Comparison of ENCODE assay signal across 12 cellular contexts in the genomic region with DNA sequence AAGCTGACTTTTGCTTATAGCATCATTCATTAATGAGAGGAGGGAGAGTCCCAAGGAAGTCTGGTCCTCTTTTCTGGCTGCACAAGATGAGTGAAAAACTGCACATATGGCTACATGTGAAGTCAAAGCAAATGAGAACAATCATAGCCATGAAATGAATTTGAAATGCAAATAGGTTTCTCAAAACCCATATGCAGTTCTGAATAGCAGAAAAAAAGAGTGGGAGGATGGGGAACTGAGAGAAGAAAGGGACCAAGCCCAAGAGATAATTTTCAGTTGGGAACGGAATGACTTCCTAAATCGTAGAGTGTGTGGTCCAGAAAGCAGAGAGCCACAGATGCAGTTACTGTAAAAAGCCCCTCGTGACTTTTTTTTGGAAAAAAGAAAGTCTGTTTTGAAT.
DNase-seq lines count a peak whose midpoint lies in the region; ATAC-seq and TF ChIP-seq lines count a peak whose summit lies in the region.
"Had no signal": no experiment of that assay in that cellular context is flagged by ENCODE, and none has a peak within 500 bp of the region (broad histone marks: within the 10 kb centered on the region; RNA-seq: fewer than 3 reads in every experiment).

No MANE protein-coding gene starts in this region.

- H3K9me2 ChIP-seq in GM23338 (ENCODE audit: insufficient read depth) = 0 out of 2 replicates have a peak, but pooled peaks cover 4% of the 10 kb centered on the region

- no peak overlapping the region for H2AFZ ChIP-seq in OCI-LY3 (ENCODE audit: low read depth, low read length)
- no peak overlapping the region for H2AFZ ChIP-seq in GM23338

- POLR2A ChIA-PET in CD8-positive, alpha-beta memory T cell (lab: Charles Lee) = no interaction called here

- H3K27ac ChIP-seq in OCI-LY3 (ENCODE audit: low read length) (peak overlapping the region; percentile 78), left lung (no peak overlapping the region), GM23338 (ENCODE audit: low read depth) (no peak overlapping the region)
- no peak overlapping the region for H3K27ac ChIP-seq in CD8-positive, alpha-beta memory T cell (ENCODE audit: low read depth, low read length)
- H3K27ac ChIP-seq: psoas muscle, vagina had no signal

- peak; percentile 89 for ATAC-seq in GM18511 (IDR thresholded peaks at IDR 0.05; ENCODE audit: unreplicated experiment)
- ATAC-seq in GM19468 (IDR thresholded peaks at IDR 0.05; ENCODE audit: extremely low read depth, unreplicated experiment) = peak; percentile 70
- peak; percentile 82 for ATAC-seq in HG02973 (IDR thresholded peaks at IDR 0.05; ENCODE audit: unreplicated experiment)
- no peak for ATAC-seq in left lung
- ATAC-seq in GM23338 = no peak
- ATAC-seq: psoas muscle, T-cell had no signal

- TF ChIP-seq CTCF in OCI-LY3 (IDR thresholded peaks at IDR 0.05; ENCODE audit: low read depth, low read length) (no peak), left lung (IDR thresholded peaks at IDR 0.05) (no peak), GM23338 (conservative IDR thresholded peaks at IDR 0.05; ENCODE audit: low read depth in 2 of 2) (no peak)

- peak overlapping the region; percentile 18; the same call in 1 of the 2 replicates for H3K9ac ChIP-seq in OCI-LY3 (ENCODE audit: low read length)

- H3K79me2 ChIP-seq in OCI-LY3 (ENCODE audit: low read length) (no peaks in the 10 kb centered on the region), GM23338 (replicated peaks; ENCODE audit: insufficient read depth) (no peaks in the 10 kb centered on the region)

- peaks cover 3% of the 10 kb centered on the region for H3K36me3 ChIP-seq in OCI-LY3 (replicated peaks; ENCODE audit: low read depth, low read length)
- H3K36me3 ChIP-seq in CD8-positive, alpha-beta memory T cell (ENCODE audit: insufficient read depth, low read length) = no peaks in the 10 kb centered on the region
- H3K36me3 ChIP-seq in left lung = no peaks in the 10 kb centered on the region
- H3K36me3 ChIP-seq in GM23338 (ENCODE audit: insufficient read depth) = no peaks in the 10 kb centered on the region
- H3K36me3 ChIP-seq: vagina had no signal

- DNase-seq in NCI-H2227 (lab: John Stamatoyannopoulos, UW; ENCODE audit: unreplicated experiment) (no peak), left lung (no peak), GM23338 (ENCODE audit: low spot score) (no peak)
- DNase-seq in CD8-positive, alpha-beta memory T cell = no peak
- DNase-seq: NCI-H82, psoas muscle, T-cell had no signal

- CTCF ChIA-PET in CD8-positive, alpha-beta memory T cell (lab: Charles Lee) = no interaction called here

- peaks cover 6 to 13% (median 10%) of the 10 kb centered on the region in 3 donors for H3K36me3 Mint-ChIP-seq in CD8-positive, alpha-beta memory T cell
- no peaks in the 10 kb centered on the region for H3K36me3 Mint-ChIP-seq in GM23338 (ENCODE audit: low read depth)

- H3K27ac Mint-ChIP-seq in CD8-positive, alpha-beta memory T cell = no peak overlapping the region
- no peak overlapping the region for H3K27ac Mint-ChIP-seq in GM23338
- H3K27ac Mint-ChIP-seq: T-cell had no signal

- H3K4me2 ChIP-seq in OCI-LY3 (ENCODE audit: low read length) (peak overlapping the region; percentile 61), GM23338 (no peak overlapping the region)

- H3K4me3 ChIP-seq in OCI-LY3 (ENCODE audit: low read length) (peak overlapping the region; percentile 24), left lung (no peak overlapping the region), GM23338 (no peak overlapping the region)
- no peak overlapping the region for H3K4me3 ChIP-seq in CD8-positive, alpha-beta memory T cell (ENCODE audit: low read length)
- H3K4me3 ChIP-seq: psoas muscle, vagina had no signal

- no peaks in the 10 kb centered on the region for H3F3A ChIP-seq in GM23338 (replicated peaks; ENCODE audit: low read depth)

- H3K27me3 ChIP-seq in OCI-LY3 (ENCODE audit: low read depth, low read length) = no peaks in the 10 kb centered on the region
- H3K27me3 ChIP-seq in CD8-positive, alpha-beta memory T cell (ENCODE audit: insufficient read depth, low read length, poor library complexity, severe bottlenecking) = no peaks in the 10 kb centered on the region
- no peaks in the 10 kb centered on the region for H3K27me3 ChIP-seq in left lung
- H3K27me3 ChIP-seq in GM23338 (ENCODE audit: insufficient read depth) = no peaks in the 10 kb centered on the region
- H3K27me3 ChIP-seq: vagina had no signal

- intact Hi-C loops in left lung (cut with DNase I) = no loop called here

- no peaks in the 10 kb centered on the region for H3K4me1 Mint-ChIP-seq in CD8-positive, alpha-beta memory T cell
- peaks cover 1% of the 10 kb centered on the region; the same call in 1 of the 3 replicates for H3K4me1 Mint-ChIP-seq in GM23338

- H4K20me1 ChIP-seq in OCI-LY3 (ENCODE audit: insufficient read depth, low read length) (no peaks in the 10 kb centered on the region), GM23338 (replicated peaks; ENCODE audit: insufficient read depth) (no peaks in the 10 kb centered on the region)

- no peak overlapping the region for H3K4me3 Mint-ChIP-seq in CD8-positive, alpha-beta memory T cell
- no peak overlapping the region for H3K4me3 Mint-ChIP-seq in GM23338
- H3K4me3 Mint-ChIP-seq: T-cell had no signal

- peaks cover 46% of the 10 kb centered on the region for H3K4me1 ChIP-seq in OCI-LY3 (ENCODE audit: low read length)
- no peaks in the 10 kb centered on the region for H3K4me1 ChIP-seq in CD8-positive, alpha-beta memory T cell (ENCODE audit: insufficient read depth, low read length)
- H3K4me1 ChIP-seq in left lung = peaks cover 4 to 35% of the 10 kb centered on the region in 2 donors
- H3K4me1 ChIP-seq in GM23338 (ENCODE audit: insufficient read depth) = no peaks in the 10 kb centered on the region

- no peaks in the 10 kb centered on the region for H3K27me3 Mint-ChIP-seq in CD8-positive, alpha-beta memory T cell
- H3K27me3 Mint-ChIP-seq in GM23338 (ENCODE audit: insufficient read depth, low read depth, poor library complexity) = peaks cover 2% of the 10 kb centered on the region
- H3K27me3 Mint-ChIP-seq: T-cell had no signal

- no peaks in the 10 kb centered on the region for H3K9me3 ChIP-seq in OCI-LY3 (ENCODE audit: insufficient read depth, low read length)
- no peaks in the 10 kb centered on the region for H3K9me3 ChIP-seq in CD8-positive, alpha-beta memory T cell (ENCODE audit: low read length)
- H3K9me3 ChIP-seq in left lung = no peaks in the 10 kb centered on the region
- H3K9me3 ChIP-seq: psoas muscle, vagina had no signal

- H3K9me3 Mint-ChIP-seq in CD8-positive, alpha-beta memory T cell = no peaks in the 10 kb centered on the region
- no peaks in the 10 kb centered on the region for H3K9me3 Mint-ChIP-seq in GM23338
- H3K9me3 Mint-ChIP-seq: T-cell had no signal

TF ChIP-seq in GM23338, 12 proteins besides CTCF, POLR2A, EP300 and RAD21 (continues in another document):
- TF ChIP-seq, protein P1, sequence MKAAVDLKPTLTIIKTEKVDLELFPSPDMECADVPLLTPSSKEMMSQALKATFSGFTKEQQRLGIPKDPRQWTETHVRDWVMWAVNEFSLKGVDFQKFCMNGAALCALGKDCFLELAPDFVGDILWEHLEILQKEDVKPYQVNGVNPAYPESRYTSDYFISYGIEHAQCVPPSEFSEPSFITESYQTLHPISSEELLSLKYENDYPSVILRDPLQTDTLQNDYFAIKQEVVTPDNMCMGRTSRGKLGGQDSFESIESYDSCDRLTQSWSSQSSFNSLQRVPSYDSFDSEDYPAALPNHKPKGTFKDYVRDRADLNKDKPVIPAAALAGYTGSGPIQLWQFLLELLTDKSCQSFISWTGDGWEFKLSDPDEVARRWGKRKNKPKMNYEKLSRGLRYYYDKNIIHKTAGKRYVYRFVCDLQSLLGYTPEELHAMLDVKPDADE (IDR thresholded peaks at IDR 0.05) = no peak
- TF ChIP-seq CREB1 (CRISPR knock-in tag; IDR thresholded peaks at IDR 0.05; ENCODE audit: low read depth) = no peak

Comparison
In these comparisons a context has a peak if more than half of its experiments do, and no peak if none do; other contexts are left out.
1. ATAC-seq: peak in GM18511 (single experiment), GM19468 (single experiment) and HG02973 (single experiment); none in left lung (single experiment) and GM23338 (single experiment).